Comparison of ENCODE assay signal across 8 cellular contexts in genomic region chr4:189792819-189793618, GRCh38.
A peak's percentile ranks its signal among the peaks of the same experiment; 100 is the strongest.
DNase-seq lines count a peak whose midpoint lies in the region; ATAC-seq and TF ChIP-seq lines count a peak whose summit lies in the region.

No MANE protein-coding gene starts in this region.

- peak; percentile 93 for ATAC-seq in GM21528 (IDR thresholded peaks at IDR 0.05; ENCODE audit: low FRiP score, unreplicated experiment)
- ATAC-seq in PC-3: peak; percentile 76

- no peaks in the 10 kb centered on the region for H3K9me2 ChIP-seq in PC-3 (replicated peaks; ENCODE audit: low read length)

- H3K36me3 Mint-ChIP-seq in activated T-helper 1 cell treated with anti-CD3 and anti-CD28 coated beads, Interleukin-12 subunit alpha, Interleukin-12 subunit beta, Interleukin-2, Interleukin-4 antibody, amounts not matched to agents 30 ng/mL and 10 ng/mL and 1 ng/mL, durations not matched to agents 14 hours and 24 hours and 36 hours (ENCODE audit: low read depth): no peaks in the 10 kb centered on the region
- no peaks in the 10 kb centered on the region for H3K36me3 Mint-ChIP-seq in osteocyte (ENCODE audit: unreplicated experiment)

- BruUV-seq in PC-3 (replicated peaks; lab: Mats Ljungman, UMichigan): no TSS peak

- H3F3A ChIP-seq in PC-3 (ENCODE audit: low read length, unreplicated experiment): no peaks in the 10 kb centered on the region

- peak; percentile 76 for TF ChIP-seq CTCF in PC-3 (conservative IDR thresholded peaks at IDR 0.05; ENCODE audit: low read depth, low read length)
- peak; percentile 81 for TF ChIP-seq CTCF in foreskin fibroblast (IDR thresholded peaks at IDR 0.05; ENCODE audit: low read depth, low read length)
- TF ChIP-seq CTCF in osteocyte (IDR thresholded peaks at IDR 0.05): peak; percentile 81

- POLR2A ChIA-PET in PC-3 (lab: Charles Lee; ENCODE audit: unreplicated experiment): no interaction called here

- H3K9ac ChIP-seq in PC-3 (ENCODE audit: low read length): no peak overlapping the region

- no peaks in the 10 kb centered on the region for H3K9me3 Mint-ChIP-seq in activated T-helper 1 cell treated with anti-CD3 and anti-CD28 coated beads, Interleukin-12 subunit alpha, Interleukin-12 subunit beta, Interleukin-2, Interleukin-4 antibody, amounts not matched to agents 30 ng/mL and 10 ng/mL and 1 ng/mL, durations not matched to agents 14 hours and 24 hours and 36 hours
- H3K9me3 Mint-ChIP-seq in osteocyte (ENCODE audit: unreplicated experiment): peaks cover 18% of the 10 kb centered on the region

- intact Hi-C loops in PC-3 (cut with micrococcal nuclease): no loop called here
- intact Hi-C loops in activated T-helper 1 cell treated with anti-CD3 and anti-CD28 coated beads, Interleukin-12 subunit alpha, Interleukin-12 subunit beta, Interleukin-2, Interleukin-4 antibody, amounts not matched to agents 30 ng/mL and 10 ng/mL and 1 ng/mL, durations not matched to agents 14 hours and 24 hours and 36 hours (cut with micrococcal nuclease): loop anchor here (2.0 kb wide), 1 partner anchor 112 kb away; no protein-coding TSS in a partner anchor

- H3K4me3 ChIP-seq in PC-3 (ENCODE audit: low read length): no peak overlapping the region
- H3K4me3 ChIP-seq in foreskin fibroblast (ENCODE audit: low read depth in 1 of 2, low read length in 2 of 2): no peak overlapping the region

- H3K9me3 ChIP-seq in PC-3 (ENCODE audit: low read length): no peaks in the 10 kb centered on the region

- H3K4me1 Mint-ChIP-seq in activated T-helper 1 cell treated with anti-CD3 and anti-CD28 coated beads, Interleukin-12 subunit alpha, Interleukin-12 subunit beta, Interleukin-2, Interleukin-4 antibody, amounts not matched to agents 30 ng/mL and 10 ng/mL and 1 ng/mL, durations not matched to agents 14 hours and 24 hours and 36 hours (ENCODE audit: low read depth): peaks cover 7% of the 10 kb centered on the region
- peaks cover 2% of the 10 kb centered on the region for H3K4me1 Mint-ChIP-seq in osteocyte (ENCODE audit: unreplicated experiment)

- no peak overlapping the region for H3K27ac ChIP-seq in PC-3 (ENCODE audit: low read length)

- no peaks in the 10 kb centered on the region for H4K20me1 ChIP-seq in PC-3 (ENCODE audit: low read length)

- peak; percentile 49 for DNase-seq in ELR (ENCODE audit: low read depth)
- peak in 73 of 76 experiments; percentile 2 to 83 (median 45) for DNase-seq in HUDEP-2 (lab: John Stamatoyannopoulos, UW; ENCODE audit: unreplicated experiment in 76 of 76)
- peak; percentile 67 for DNase-seq in PC-3
- peak; percentile 41 for DNase-seq in activated T-helper 1 cell treated with anti-CD3 and anti-CD28 coated beads, Interleukin-12 subunit alpha, Interleukin-12 subunit beta, Interleukin-2, Interleukin-4 antibody, amounts not matched to agents 30 ng/mL and 10 ng/mL and 1 ng/mL, durations not matched to agents 14 hours and 24 hours and 36 hours (ENCODE audit: low spot score)
- peak; percentile 18 to 44 for DNase-seq in foreskin fibroblast
- no peak for DNase-seq in osteocyte (ENCODE audit: extremely low spot score, unreplicated experiment)
- peak; percentile 68 for DNase-seq in ureter (ENCODE audit: low spot score)

- CTCF ChIA-PET in PC-3 (lab: Charles Lee): interaction anchor here (0.6 kb wide), 1 partner anchor 587 kb away, joined by 4 read pairs; no protein-coding TSS in a partner anchor

- H3K79me2 ChIP-seq in PC-3 (ENCODE audit: low read length): no peaks in the 10 kb centered on the region

- no peaks in the 10 kb centered on the region for H3K4me1 ChIP-seq in PC-3 (ENCODE audit: insufficient read depth, low read length)

- no peak overlapping the region for H3K4me2 ChIP-seq in PC-3 (ENCODE audit: low read length)

- no peaks in the 10 kb centered on the region for H3K36me3 ChIP-seq in PC-3 (ENCODE audit: low read depth, low read length)

- H3K27me3 ChIP-seq in PC-3 (ENCODE audit: low read length): peaks cover 16% of the 10 kb centered on the region

- no peak overlapping the region for H3K27ac Mint-ChIP-seq in activated T-helper 1 cell treated with anti-CD3 and anti-CD28 coated beads, Interleukin-12 subunit alpha, Interleukin-12 subunit beta, Interleukin-2, Interleukin-4 antibody, amounts not matched to agents 30 ng/mL and 10 ng/mL and 1 ng/mL, durations not matched to agents 14 hours and 24 hours and 36 hours
- no peak overlapping the region for H3K27ac Mint-ChIP-seq in osteocyte (ENCODE audit: unreplicated experiment)

- no peaks in the 10 kb centered on the region for H3K27me3 Mint-ChIP-seq in activated T-helper 1 cell treated with anti-CD3 and anti-CD28 coated beads, Interleukin-12 subunit alpha, Interleukin-12 subunit beta, Interleukin-2, Interleukin-4 antibody, amounts not matched to agents 30 ng/mL and 10 ng/mL and 1 ng/mL, durations not matched to agents 14 hours and 24 hours and 36 hours (ENCODE audit: insufficient read depth)
- no peaks in the 10 kb centered on the region for H3K27me3 Mint-ChIP-seq in osteocyte (ENCODE audit: unreplicated experiment)

- H2AFZ ChIP-seq in PC-3 (ENCODE audit: low read length): no peak overlapping the region

- H3K4me3 Mint-ChIP-seq in activated T-helper 1 cell treated with anti-CD3 and anti-CD28 coated beads, Interleukin-12 subunit alpha, Interleukin-12 subunit beta, Interleukin-2, Interleukin-4 antibody, amounts not matched to agents 30 ng/mL and 10 ng/mL and 1 ng/mL, durations not matched to agents 14 hours and 24 hours and 36 hours: no peak overlapping the region
- H3K4me3 Mint-ChIP-seq in osteocyte (ENCODE audit: unreplicated experiment): no peak overlapping the region
